ENCODE assay signal across 18 cellular contexts in genomic region chr1:159040206-159040605, GRCh38. TPM values are rescaled to one million over a fixed set of nuclear protein-coding genes. Genes with fewer than 3 reads are reported as not detected.
DNase-seq lines count a peak whose midpoint lies in the region; ATAC-seq and TF ChIP-seq lines count a peak whose summit lies in the region.
"Had no signal": no experiment of that assay in that cellular context is flagged by ENCODE, and none has a peak within 500 bp of the region (broad histone marks: within the 10 kb centered on the region; RNA-seq: fewer than 3 reads in every experiment).

No MANE protein-coding gene starts in this region.

- no peaks in the 10 kb centered on the region for H3K9me3 Mint-ChIP-seq in activated T-helper 17 cell treated with anti-CD3 and anti-CD28 coated beads, Interleukin-2, amount 50 U/mL, for 72 hours
- H3K9me3 Mint-ChIP-seq in stimulated activated memory B cell treated with anti-CD40 and anti-IgM and Interleukin-4, amounts not matched to agents 10 μg/mL and 1 μg/mL and 100 μg/mL, for 72 hours = no peaks in the 10 kb centered on the region
- H3K9me3 Mint-ChIP-seq: neural crest cell had no signal

- H3K36me3 Mint-ChIP-seq in activated T-helper 17 cell treated with anti-CD3 and anti-CD28 coated beads, Interleukin-2, amount 50 U/mL, for 72 hours (ENCODE audit: low read depth) = peaks cover 99% of the 10 kb centered on the region
- peaks cover 61% of the 10 kb centered on the region for H3K36me3 Mint-ChIP-seq in stimulated activated memory B cell treated with anti-CD40 and anti-IgM and Interleukin-4, amounts not matched to agents 10 μg/mL and 1 μg/mL and 100 μg/mL, for 72 hours

- TF ChIP-seq CTCF in foreskin keratinocyte (conservative IDR thresholded peaks at IDR 0.05) = no peak

- H3K4me1 Mint-ChIP-seq in activated T-helper 17 cell treated with anti-CD3 and anti-CD28 coated beads, Interleukin-2, amount 50 U/mL, for 72 hours = peaks cover 33% of the 10 kb centered on the region
- H3K4me1 Mint-ChIP-seq in stimulated activated memory B cell treated with anti-CD40 and anti-IgM and Interleukin-4, amounts not matched to agents 10 μg/mL and 1 μg/mL and 100 μg/mL, for 72 hours = peaks cover 34% of the 10 kb centered on the region
- H3K4me1 Mint-ChIP-seq: neural crest cell had no signal

- no peaks in the 10 kb centered on the region for H3K27me3 ChIP-seq in foreskin keratinocyte
- H3K27me3 ChIP-seq: right lobe of liver, vagina had no signal

- peak overlapping the region; percentile 46 for H3K27ac Mint-ChIP-seq in activated T-helper 17 cell treated with anti-CD3 and anti-CD28 coated beads, Interleukin-2, amount 50 U/mL, for 72 hours
- H3K27ac Mint-ChIP-seq in stimulated activated memory B cell treated with anti-CD40 and anti-IgM and Interleukin-4, amounts not matched to agents 10 μg/mL and 1 μg/mL and 100 μg/mL, for 72 hours = peak overlapping the region; percentile 77

- H3K4me1 ChIP-seq in foreskin keratinocyte = peaks cover 9% of the 10 kb centered on the region
- H3K4me1 ChIP-seq: right lobe of liver, vagina had no signal

- no peak overlapping the region for H3K27ac ChIP-seq in foreskin keratinocyte
- H3K27ac ChIP-seq: HL-60, right lobe of liver, vagina had no signal

- ATAC-seq in activated T-helper 17 cell treated with anti-CD3 and anti-CD28 coated beads, Interleukin-2, amount 50 U/mL, for 72 hours (replicated peaks) = no peak
- peak; percentile 51 for ATAC-seq in foreskin keratinocyte
- no peak for ATAC-seq in stimulated activated memory B cell treated with anti-CD40 and anti-IgM and Interleukin-4, amounts not matched to agents 10 μg/mL and 1 μg/mL and 100 μg/mL, for 72 hours
- ATAC-seq in HG02571 (IDR thresholded peaks at IDR 0.05; ENCODE audit: unreplicated experiment) = no peak
- ATAC-seq in HG02759 (IDR thresholded peaks at IDR 0.05; ENCODE audit: unreplicated experiment) = no peak
- ATAC-seq: right lobe of liver had no signal

- no peaks in the 10 kb centered on the region for H3K27me3 Mint-ChIP-seq in activated T-helper 17 cell treated with anti-CD3 and anti-CD28 coated beads, Interleukin-2, amount 50 U/mL, for 72 hours
- H3K27me3 Mint-ChIP-seq in stimulated activated memory B cell treated with anti-CD40 and anti-IgM and Interleukin-4, amounts not matched to agents 10 μg/mL and 1 μg/mL and 100 μg/mL, for 72 hours = no peaks in the 10 kb centered on the region

- DNase-seq in GM03348 (ENCODE audit: low spot score) (peak; percentile 73), foreskin keratinocyte (peak in 1 of 2 donors; percentile 56), NCI-H446 treated with DMSO at 0.1 percent for 48 hours (lab: John Stamatoyannopoulos, UW) (no peak)
- DNase-seq: activated effector memory CD4-positive, alpha-beta T cell treated with anti-CD3 and anti-CD28 coated beads, Interleukin-2, amount 50 U/mL, for 16 hours; effector CD8-positive, alpha-beta T cell; NCI-H1694; NCI-H524; OCI-M1; right lobe of liver; stimulated activated naive CD4-positive, alpha-beta T cell had no signal

- peak overlapping the region; percentile 43 for H3K4me3 Mint-ChIP-seq in activated T-helper 17 cell treated with anti-CD3 and anti-CD28 coated beads, Interleukin-2, amount 50 U/mL, for 72 hours
- no peak overlapping the region for H3K4me3 Mint-ChIP-seq in stimulated activated memory B cell treated with anti-CD40 and anti-IgM and Interleukin-4, amounts not matched to agents 10 μg/mL and 1 μg/mL and 100 μg/mL, for 72 hours
- H3K4me3 Mint-ChIP-seq: neural crest cell had no signal

RNA-seq across cellular contexts. Expression of gene IFI16, which starts 30.5 kb away (rescaled TPM):
- total RNA-seq in activated T-helper 17 cell treated with anti-CD3 and anti-CD28 coated beads, Interleukin-2, amount 50 U/mL, for 72 hours = 100 to 1,000 TPM; 187 to 217 TPM
- 97.6 and 100.0 TPM in 2 replicates for total RNA-seq in foreskin keratinocyte
- polyA plus RNA-seq in foreskin keratinocyte = 112 and 114 TPM in 2 replicates

RNA-seq across cellular contexts. Expression of gene AIM2, which starts 36.4 kb away (rescaled TPM):
- 100 to 1,000 TPM in 1 of 2 donors, 10 to 100 TPM in 1; 47.2 to 123 TPM for total RNA-seq in activated T-helper 17 cell treated with anti-CD3 and anti-CD28 coated beads, Interleukin-2, amount 50 U/mL, for 72 hours
- not detected in 2 replicates for total RNA-seq in foreskin keratinocyte
- not detected in 2 replicates for polyA plus RNA-seq in foreskin keratinocyte
- total RNA-seq: lung microvascular endothelial cell, vagina had no signal

Comparison
In these comparisons a context has a peak if more than half of its experiments do, and no peak if none do; other contexts are left out.
1. RNA of gene AIM2, which starts 36.4 kb away (total RNA-seq): 47.2 to 123 TPM in activated T-helper 17 cell treated with anti-CD3 and anti-CD28 coated beads, Interleukin-2, amount 50 U/mL, for 72 hours; not detected in foreskin keratinocyte; every median in the first group is over 10 times any median in the second.